16 cellular contexts compared by ENCODE assay signal in the genomic region with DNA sequence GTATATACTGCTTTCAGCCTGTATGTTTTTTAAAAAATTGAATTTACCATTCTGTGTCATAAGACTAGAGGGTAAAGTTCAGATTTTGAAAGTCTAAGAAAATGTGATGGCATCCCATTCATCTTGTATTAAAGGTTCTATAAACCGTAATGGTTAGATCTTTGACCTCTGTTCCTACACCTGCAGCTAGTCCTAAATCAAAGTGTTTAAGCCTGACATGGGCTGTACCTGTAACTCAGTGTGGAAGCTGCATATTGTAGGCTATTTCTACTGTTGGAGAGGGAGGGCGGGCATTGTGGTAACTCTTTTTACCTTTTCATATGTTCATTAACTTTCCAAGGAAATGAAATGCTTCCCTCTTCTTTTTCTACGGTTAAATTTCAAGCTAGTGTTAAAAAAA. TPM values are rescaled to one million over a fixed set of nuclear protein-coding genes. Genes with fewer than 3 reads are reported as not detected.
DNase-seq lines count a peak whose midpoint lies in the region; ATAC-seq and TF ChIP-seq lines count a peak whose summit lies in the region.
"Had no signal": no experiment of that assay in that cellular context is flagged by ENCODE, and none has a peak within 500 bp of the region (broad histone marks: within the 10 kb centered on the region; RNA-seq: fewer than 3 reads in every experiment).

No MANE protein-coding gene starts in this region.

- no peaks in the 10 kb centered on the region for H3K9me3 Mint-ChIP-seq in WTC11
- H3K9me3 Mint-ChIP-seq: H9 had no signal

- H3K4me3 Mint-ChIP-seq in WTC11: no peak overlapping the region
- H3K4me3 Mint-ChIP-seq: CD4-positive, alpha-beta memory T cell; H9 had no signal

- no peaks in the 10 kb centered on the region for H3K36me3 ChIP-seq in mucosa of descending colon (ENCODE audit: low read depth)

- no peak overlapping the region for H3K27ac Mint-ChIP-seq in WTC11
- H3K27ac Mint-ChIP-seq: CD4-positive, alpha-beta memory T cell had no signal

- H3K4me3 ChIP-seq in mucosa of descending colon: no peak overlapping the region
- H3K4me3 ChIP-seq: A549 had no signal

- no peaks in the 10 kb centered on the region for H3K9me3 ChIP-seq in mucosa of descending colon
- H3K9me3 ChIP-seq: A549 had no signal

- POLR2A ChIA-PET in WTC11 (lab: Charles Lee): no interaction called here

- no peak for TF ChIP-seq CTCF in WTC11 (IDR thresholded peaks at IDR 0.05)
- TF ChIP-seq CTCF in mucosa of descending colon (IDR thresholded peaks at IDR 0.05): no peak

- no peaks in the 10 kb centered on the region for H3K36me3 Mint-ChIP-seq in WTC11
- H3K36me3 Mint-ChIP-seq: CD4-positive, alpha-beta memory T cell had no signal

- no peaks in the 10 kb centered on the region for H3K27me3 Mint-ChIP-seq in WTC11 (ENCODE audit: low read depth)

- intact Hi-C loops in mucosa of descending colon (cut with DNase I, micrococcal nuclease): no loop called here

- ATAC-seq in WTC11: peak; percentile 56
- ATAC-seq in mucosa of descending colon: peak; percentile 57
- no peak for ATAC-seq in GM21528 (IDR thresholded peaks at IDR 0.05; ENCODE audit: low FRiP score, unreplicated experiment)
- ATAC-seq: A549, HCT116 had no signal

- H3K4me1 ChIP-seq in mucosa of descending colon (ENCODE audit: low read depth): no peaks in the 10 kb centered on the region
- H3K4me1 ChIP-seq: A549 had no signal

- CTCF ChIA-PET in WTC11 (lab: Charles Lee): interaction anchor here (1.1 kb wide), 1 partner anchor 54 kb away, joined by 3 read pairs; the partner anchor contains the start of gene ARHGEF26

- DNase-seq in HT-29 (ENCODE audit: low spot score) (peak; percentile 7), WTC11 (ENCODE audit: low spot score) (no peak), mucosa of descending colon (no peak), germinal center (ENCODE audit: low spot score) (no peak), NCI-H1436 (lab: John Stamatoyannopoulos, UW) (no peak)
- DNase-seq: 8988T; C1 segment of cervical spinal cord; Calu3; CD4-positive, alpha-beta memory T cell; DMS53; DMS79 treated with DMSO at 0.1 percent for 48 hours; GF-D8; H9 had no signal

- H3K4me1 Mint-ChIP-seq in WTC11: peaks cover 35% of the 10 kb centered on the region
- H3K4me1 Mint-ChIP-seq: CD4-positive, alpha-beta memory T cell had no signal

TF ChIP-seq in WTC11, 78 proteins besides CTCF, POLR2A, EP300 and RAD21:
- no peak for TF ChIP-seq ZNF138 (CRISPR knock-in tag; conservative IDR thresholded peaks at IDR 0.05)
- no peak for TF ChIP-seq ZBTB21 (CRISPR knock-in tag; IDR thresholded peaks at IDR 0.05; ENCODE audit: borderline replicate concordance)
- TF ChIP-seq, protein P1, sequence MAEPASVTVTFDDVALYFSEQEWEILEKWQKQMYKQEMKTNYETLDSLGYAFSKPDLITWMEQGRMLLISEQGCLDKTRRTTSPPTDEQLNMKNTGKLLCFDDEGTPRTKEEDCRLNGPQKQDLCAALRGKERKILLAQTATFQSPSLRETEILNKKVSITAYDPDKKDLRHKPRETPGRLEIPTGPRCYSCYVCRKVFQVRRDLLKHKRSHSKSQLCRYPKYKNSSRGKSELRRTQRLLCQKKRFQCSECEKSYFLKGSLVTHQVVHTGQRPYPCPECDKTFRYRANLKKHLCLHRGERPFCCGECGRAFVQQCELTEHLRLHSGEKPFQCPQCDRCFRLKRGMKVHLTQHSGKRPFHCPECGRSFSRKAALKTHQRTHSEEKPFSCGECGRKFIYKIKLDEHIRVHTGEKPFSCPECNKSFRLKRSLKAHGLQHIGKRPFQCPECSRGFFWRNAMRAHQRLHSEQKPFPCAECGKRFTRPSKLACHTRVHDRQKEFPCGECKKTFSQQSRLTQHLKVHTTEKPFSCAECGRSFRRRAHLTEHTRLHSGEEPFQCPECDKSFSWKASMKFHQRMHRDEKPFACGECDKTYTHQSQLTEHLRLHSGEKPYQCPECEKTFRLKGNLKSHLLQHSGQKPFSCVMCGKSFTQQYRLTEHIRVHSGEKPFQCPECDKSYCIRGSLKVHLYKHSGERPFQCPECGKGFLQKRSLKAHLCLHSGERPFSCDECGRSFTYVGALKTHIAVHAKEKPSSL (CRISPR knock-in tag; conservative IDR thresholded peaks at IDR 0.05): no peak
- TF ChIP-seq, protein P2, sequence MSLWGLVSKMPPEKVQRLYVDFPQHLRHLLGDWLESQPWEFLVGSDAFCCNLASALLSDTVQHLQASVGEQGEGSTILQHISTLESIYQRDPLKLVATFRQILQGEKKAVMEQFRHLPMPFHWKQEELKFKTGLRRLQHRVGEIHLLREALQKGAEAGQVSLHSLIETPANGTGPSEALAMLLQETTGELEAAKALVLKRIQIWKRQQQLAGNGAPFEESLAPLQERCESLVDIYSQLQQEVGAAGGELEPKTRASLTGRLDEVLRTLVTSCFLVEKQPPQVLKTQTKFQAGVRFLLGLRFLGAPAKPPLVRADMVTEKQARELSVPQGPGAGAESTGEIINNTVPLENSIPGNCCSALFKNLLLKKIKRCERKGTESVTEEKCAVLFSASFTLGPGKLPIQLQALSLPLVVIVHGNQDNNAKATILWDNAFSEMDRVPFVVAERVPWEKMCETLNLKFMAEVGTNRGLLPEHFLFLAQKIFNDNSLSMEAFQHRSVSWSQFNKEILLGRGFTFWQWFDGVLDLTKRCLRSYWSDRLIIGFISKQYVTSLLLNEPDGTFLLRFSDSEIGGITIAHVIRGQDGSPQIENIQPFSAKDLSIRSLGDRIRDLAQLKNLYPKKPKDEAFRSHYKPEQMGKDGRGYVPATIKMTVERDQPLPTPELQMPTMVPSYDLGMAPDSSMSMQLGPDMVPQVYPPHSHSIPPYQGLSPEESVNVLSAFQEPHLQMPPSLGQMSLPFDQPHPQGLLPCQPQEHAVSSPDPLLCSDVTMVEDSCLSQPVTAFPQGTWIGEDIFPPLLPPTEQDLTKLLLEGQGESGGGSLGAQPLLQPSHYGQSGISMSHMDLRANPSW (CRISPR knock-in tag; conservative IDR thresholded peaks at IDR 0.05; ENCODE audit: low read depth): no peak
- TF ChIP-seq ATF3 (CRISPR knock-in tag; conservative IDR thresholded peaks at IDR 0.05): no peak
- TF ChIP-seq ZSCAN18 (CRISPR knock-in tag; IDR thresholded peaks at IDR 0.05): no peak
- no peak for TF ChIP-seq SMAD4 (CRISPR knock-in tag; IDR thresholded peaks at IDR 0.05)
- no peak for TF ChIP-seq TEAD1 (CRISPR knock-in tag; IDR thresholded peaks at IDR 0.05)

RNA-seq across cellular contexts. Expression of gene ARHGEF26, which starts 53.9 kb away (rescaled TPM):
- 8.3 and 11.3 TPM in 2 replicates for total RNA-seq in HT-29 (2014; rRNA removed; shearing (Covaris generic))
- 12.8 to 15.3 TPM (median 14.1 TPM) in 3 replicates for total RNA-seq in WTC11 (2021)
- total RNA-seq in mucosa of descending colon: 10 to 100 TPM in 1 of 3 donors, 1 to 10 TPM in 2; 3.0 to 46.4 (median 6.8) TPM
